9 cellular contexts compared by ENCODE assay signal in genomic region chr12:87556985-87557384, GRCh38.
"Had no signal": no experiment of that assay in that cellular context is flagged by ENCODE, and none has a peak within 500 bp of the region (broad histone marks: within the 10 kb centered on the region; RNA-seq: fewer than 3 reads in every experiment).

No MANE protein-coding gene starts in this region.

- ATAC-seq: GM23338 had no signal

- H3K4me3 ChIP-seq: GM23338 had no signal

- H3K27ac Mint-ChIP-seq: GM23338, H9 had no signal

- H2AFZ ChIP-seq: GM23338 had no signal

- H3K27me3 Mint-ChIP-seq: IgD-negative memory B cell had no signal

- DNase-seq: H9, HCEC 1CT, KBM-7 had no signal

- H3K4me1 Mint-ChIP-seq: GM23338, IgD-negative memory B cell had no signal

- H3K36me3 Mint-ChIP-seq: IgD-negative memory B cell had no signal

- H3K4me2 ChIP-seq: GM23338 had no signal

- FAIRE-seq: H1, H54, HTR-8/SVneo had no signal

- H3K27ac ChIP-seq: HL-60 had no signal

- H3K4me3 Mint-ChIP-seq: GM23338, H9, IgD-negative memory B cell had no signal

- H3K9me3 Mint-ChIP-seq: H9 had no signal
